Comparison of ENCODE assay signal across 14 cellular contexts in genomic region chr13:86567119-86567518, GRCh38.
A peak's percentile ranks its signal among the peaks of the same experiment; 100 is the strongest.
DNase-seq lines count a peak whose midpoint lies in the region; ATAC-seq and TF ChIP-seq lines count a peak whose summit lies in the region.
"Had no signal": no experiment of that assay in that cellular context is flagged by ENCODE, and none has a peak within 500 bp of the region (broad histone marks: within the 10 kb centered on the region; RNA-seq: fewer than 3 reads in every experiment).

No MANE protein-coding gene starts in this region.

- POLR2A ChIA-PET in WTC11 (lab: Charles Lee), result no interaction called here
- POLR2A ChIA-PET in naive thymus-derived CD4-positive, alpha-beta T cell (lab: Charles Lee), result no interaction called here

- intact Hi-C loops in naive thymus-derived CD4-positive, alpha-beta T cell (cut with micrococcal nuclease), result no loop called here

- WGBS in liver, result 65% methylated on average over 3 of the region's 3 CpGs

- CTCF ChIA-PET in WTC11 (lab: Charles Lee), result no interaction called here
- CTCF ChIA-PET in naive thymus-derived CD4-positive, alpha-beta T cell (lab: Charles Lee), result no interaction called here

- no peak overlapping the region for H3K9ac ChIP-seq in liver (ENCODE audit: low read depth in 1 of 2, low read length in 2 of 2)

- H3K4me1 ChIP-seq in liver (ENCODE audit: control insufficient read depth in 4 of 4, insufficient read depth in 4 of 4, low read length in 3 of 4), result no peaks in the 10 kb centered on the region
- no peaks in the 10 kb centered on the region for H3K4me1 ChIP-seq in naive thymus-derived CD4-positive, alpha-beta T cell (ENCODE audit: control insufficient read depth in 2 of 2, insufficient read depth in 2 of 2, low read length in 2 of 2)
- H3K4me1 ChIP-seq: testis had no signal

- H3K36me3 ChIP-seq in liver (ENCODE audit: control insufficient read depth in 4 of 4, insufficient read depth in 3 of 4, low read depth in 1 of 4, low read length in 3 of 4) (no peaks in the 10 kb centered on the region), WERI-Rb-1 (no peaks in the 10 kb centered on the region)
- H3K36me3 ChIP-seq in naive thymus-derived CD4-positive, alpha-beta T cell (ENCODE audit: control insufficient read depth in 2 of 3, insufficient read depth in 3 of 3, low read length in 3 of 3), result no peaks in the 10 kb centered on the region

- peak; percentile 33; the same call in 1 of the 2 replicates for TF ChIP-seq CTCF in GM12874 (IDR thresholded peaks at IDR 0.05; ENCODE audit: insufficient read depth, low read depth, low read length)
- no peak for TF ChIP-seq CTCF in WTC11 (IDR thresholded peaks at IDR 0.05)
- peak; percentile 21 for TF ChIP-seq CTCF in liver (IDR thresholded peaks at IDR 0.05; ENCODE audit: low read depth, low read length, missing input control)
- no peak for TF ChIP-seq CTCF in WERI-Rb-1 (IDR thresholded peaks at IDR 0.05; ENCODE audit: low read depth, low read length)
- TF ChIP-seq CTCF in coronary artery (IDR thresholded peaks at IDR 0.05), result no peak

- no peaks in the 10 kb centered on the region for H3K9me3 Mint-ChIP-seq in WTC11
- H3K9me3 Mint-ChIP-seq in naive thymus-derived CD4-positive, alpha-beta T cell, result peaks cover 0 to 9% (median 5%) of the 10 kb centered on the region in 11 donors

- peak in 1 of 2 donors; percentile 44 for TF ChIP-seq RAD21 in liver (IDR thresholded peaks at IDR 0.05)

- H3K36me3 Mint-ChIP-seq in WTC11, result no peaks in the 10 kb centered on the region
- no peaks in the 10 kb centered on the region for H3K36me3 Mint-ChIP-seq in naive thymus-derived CD4-positive, alpha-beta T cell

- ATAC-seq in WTC11, result peak; percentile 88
- ATAC-seq in naive thymus-derived CD4-positive, alpha-beta T cell, result no peak

- DNase-seq in M059J (ENCODE audit: low read depth) (peak; percentile 2), WTC11 (ENCODE audit: low spot score) (peak; percentile 33), WERI-Rb-1 (no peak), coronary artery (ENCODE audit: low spot score) (no peak), DMS79 (lab: John Stamatoyannopoulos, UW) (no peak)
- DNase-seq in naive thymus-derived CD4-positive, alpha-beta T cell, result no peak
- DNase-seq: activated CD4-positive, CD25-positive, alpha-beta regulatory T cell treated with anti-CD3 and anti-CD28 coated beads, Interleukin-2, amount 50 U/mL, for 72 hours; activated naive CD4-positive, alpha-beta T cell treated with Interleukin-2 at 50 U/mL for 16 hours; NCI-H1436; T-helper 1 cell; testis had no signal

- no peak overlapping the region for H3K4me3 Mint-ChIP-seq in WTC11
- H3K4me3 Mint-ChIP-seq in naive thymus-derived CD4-positive, alpha-beta T cell, result no peak overlapping the region

- H3K9me3 ChIP-seq in liver (ENCODE audit: control insufficient read depth in 4 of 4, low read length in 3 of 4), result no peaks in the 10 kb centered on the region
- H3K9me3 ChIP-seq in naive thymus-derived CD4-positive, alpha-beta T cell (ENCODE audit: control insufficient read depth in 2 of 3, low read length in 3 of 3), result peaks cover 0 to 3% (median 0%) of the 10 kb centered on the region in 3 experiments
- H3K9me3 ChIP-seq in WERI-Rb-1 (ENCODE audit: severe bottlenecking), result no peaks in the 10 kb centered on the region
- H3K9me3 ChIP-seq: testis had no signal

- no peak overlapping the region for H3K27ac Mint-ChIP-seq in WTC11
- H3K27ac Mint-ChIP-seq in naive thymus-derived CD4-positive, alpha-beta T cell, result no peak overlapping the region

- H3K4me3 ChIP-seq in liver (ENCODE audit: low read depth in 1 of 3, low read length in 3 of 3), result no peak overlapping the region
- no peak overlapping the region for H3K4me3 ChIP-seq in naive thymus-derived CD4-positive, alpha-beta T cell (ENCODE audit: low read length)
- H3K4me3 ChIP-seq in WERI-Rb-1 (ENCODE audit: low read depth, low read length), result no peak overlapping the region
- H3K4me3 ChIP-seq in coronary artery, result no peak overlapping the region
- H3K4me3 ChIP-seq: lung, testis had no signal

- no peak overlapping the region for H3K27ac ChIP-seq in liver (ENCODE audit: low read depth in 1 of 2, low read length in 2 of 2)
- no peak overlapping the region for H3K27ac ChIP-seq in naive thymus-derived CD4-positive, alpha-beta T cell (ENCODE audit: low read depth, low read length)
- H3K27ac ChIP-seq in WERI-Rb-1, result no peak overlapping the region
- no peak overlapping the region for H3K27ac ChIP-seq in coronary artery
- H3K27ac ChIP-seq: testis had no signal

- peaks cover 6% of the 10 kb centered on the region for H3K4me1 Mint-ChIP-seq in WTC11
- no peaks in the 10 kb centered on the region for H3K4me1 Mint-ChIP-seq in naive thymus-derived CD4-positive, alpha-beta T cell

- no peaks in the 10 kb centered on the region for H3K27me3 ChIP-seq in liver (ENCODE audit: control insufficient read depth in 4 of 4, insufficient read depth in 4 of 4, low read length in 3 of 4)
- no peaks in the 10 kb centered on the region for H3K27me3 ChIP-seq in naive thymus-derived CD4-positive, alpha-beta T cell (ENCODE audit: control insufficient read depth in 2 of 2, insufficient read depth in 2 of 2, low read length in 2 of 2)
- H3K27me3 ChIP-seq in WERI-Rb-1 (ENCODE audit: insufficient read depth, low read depth, severe bottlenecking), result no peaks in the 10 kb centered on the region
- H3K27me3 ChIP-seq: testis had no signal

- no peaks in the 10 kb centered on the region for H3K27me3 Mint-ChIP-seq in WTC11 (ENCODE audit: low read depth)
- H3K27me3 Mint-ChIP-seq in naive thymus-derived CD4-positive, alpha-beta T cell, result no peaks in the 10 kb centered on the region

TF ChIP-seq in WTC11, 78 proteins besides CTCF, POLR2A, EP300 and RAD21 (continues in another document):
- TF ChIP-seq ATF6 (CRISPR knock-in tag; IDR thresholded peaks at IDR 0.05), result no peak
- TF ChIP-seq GABPB1 (CRISPR knock-in tag; IDR thresholded peaks at IDR 0.05), result no peak
- no peak for TF ChIP-seq ZNF396 (CRISPR knock-in tag; IDR thresholded peaks at IDR 0.05; ENCODE audit: borderline replicate concordance)
- no peak for TF ChIP-seq ATF3 (CRISPR knock-in tag; conservative IDR thresholded peaks at IDR 0.05)
- TF ChIP-seq USF2 (CRISPR knock-in tag; IDR thresholded peaks at IDR 0.05), result no peak

TF ChIP-seq in liver, 16 proteins besides CTCF, POLR2A, EP300 and RAD21:
- TF ChIP-seq NR2F2 (IDR thresholded peaks at IDR 0.05) (no peak), HNF4A (conservative IDR thresholded peaks at IDR 0.05) (no peak), REST (IDR thresholded peaks at IDR 0.05) (no peak), EGR1 (IDR thresholded peaks at IDR 0.05; ENCODE audit: low read depth in 2 of 2) (no peak), SP1 (IDR thresholded peaks at IDR 0.05) (no peak), RXRA (IDR thresholded peaks at IDR 0.05) (no peak), ZBTB33 (IDR thresholded peaks at IDR 0.05) (no peak), MAX (IDR thresholded peaks at IDR 0.05) (no peak), YY1 (IDR thresholded peaks at IDR 0.05) (no peak), FOXA2 (IDR thresholded peaks at IDR 0.05) (no peak), GABPA (IDR thresholded peaks at IDR 0.05 in 1 of 2, conservative IDR thresholded peaks at IDR 0.05 in 1 of 2) (no peak)

Comparison
In these comparisons a context has a peak if more than half of its experiments do, and no peak if none do; other contexts are left out.
1. CTCF ChIP-seq: peak in GM12874 (single experiment) and liver (single experiment); none in WTC11 (single experiment), WERI-Rb-1 (single experiment) and coronary artery (single experiment).
2. DNase-seq: peak in M059J (single experiment) and WTC11 (single experiment); none in naive thymus-derived CD4-positive, alpha-beta T cell (0 of 9), WERI-Rb-1 (single experiment), coronary artery (single experiment) and DMS79 (single experiment).